1 cellular context compared by ENCODE assay signal in the genomic region with DNA sequence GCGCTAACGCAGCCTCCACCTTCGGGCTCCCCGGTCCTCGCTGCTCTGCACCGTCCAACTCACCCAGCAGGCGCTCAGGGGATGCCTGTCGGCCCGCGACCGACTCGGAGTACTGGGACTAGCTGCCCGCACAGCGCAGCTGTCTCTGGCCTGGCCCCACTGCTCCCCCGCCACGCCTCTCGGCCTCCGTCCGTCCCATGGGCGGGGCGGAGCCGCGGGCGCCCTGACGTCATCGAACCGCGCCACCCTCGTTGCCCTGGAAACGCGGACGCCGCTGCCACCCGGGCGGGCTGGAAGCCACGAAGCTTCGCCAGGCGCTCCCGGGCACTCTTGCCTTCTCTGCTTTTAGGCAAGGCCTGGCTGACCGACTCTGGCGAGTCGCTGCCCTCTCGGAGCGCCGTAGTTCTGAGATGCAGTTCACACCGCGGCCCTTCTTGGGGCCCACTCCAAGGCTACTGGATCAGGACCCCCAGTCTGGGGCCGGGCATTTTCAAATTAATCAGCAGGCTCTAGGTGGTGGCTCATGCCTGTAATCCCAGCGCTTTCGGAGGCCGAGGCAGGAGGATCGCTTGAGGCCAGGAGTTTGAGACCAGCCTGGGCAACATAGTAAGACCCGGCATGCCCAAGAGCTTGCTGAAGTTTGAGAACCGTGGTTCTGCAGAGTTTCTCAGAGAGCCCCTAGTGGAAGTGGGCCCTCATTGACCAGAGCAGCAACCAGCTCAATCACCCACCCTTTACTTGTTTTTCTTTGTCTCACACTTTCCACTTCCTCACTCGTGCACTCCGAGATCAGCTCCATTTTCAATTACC.
A peak's percentile ranks its signal among the peaks of the same experiment; 100 is the strongest.
TF ChIP-seq lines count a peak whose summit lies in the region.

No MANE protein-coding gene starts in this region.

TF ChIP-seq in HepG2, 621 proteins besides CTCF, POLR2A, EP300 and RAD21 (continued from another document and continues in another):
- TF ChIP-seq ZNF816 (CRISPR knock-in tag; IDR thresholded peaks at IDR 0.05; ENCODE audit: borderline replicate concordance) (no peak), STAT6 (CRISPR knock-in tag; IDR thresholded peaks at IDR 0.05; ENCODE audit: borderline replicate concordance) (0 out of 2 replicates have a peak, but pooled peaks have one; percentile 39), ARNT (IDR thresholded peaks at IDR 0.05) (no peak), ZNF30 (CRISPR knock-in tag; IDR thresholded peaks at IDR 0.05) (no peak), RXRB (CRISPR knock-in tag; IDR thresholded peaks at IDR 0.05; ENCODE audit: borderline replicate concordance) (no peak), HMG20A (CRISPR knock-in tag; IDR thresholded peaks at IDR 0.05; ENCODE audit: borderline replicate concordance) (no peak), REXO4 (CRISPR knock-in tag; IDR thresholded peaks at IDR 0.05; ENCODE audit: borderline replicate concordance) (no peak), KDM4B (CRISPR knock-in tag; IDR thresholded peaks at IDR 0.05) (no peak), RCOR2 (CRISPR knock-in tag; IDR thresholded peaks at IDR 0.05) (no peak), KLF15 (CRISPR knock-in tag; IDR thresholded peaks at IDR 0.05; ENCODE audit: borderline replicate concordance) (no peak), JARID2 (CRISPR knock-in tag; IDR thresholded peaks at IDR 0.05; ENCODE audit: insufficient replicate concordance) (no peak), HOXD1 (CRISPR knock-in tag; IDR thresholded peaks at IDR 0.05) (no peak), SRSF1 (optimal IDR thresholded peaks at IDR 0.05; ENCODE audit: low read depth, low read length) (no peak), PATZ1 (CRISPR knock-in tag; IDR thresholded peaks at IDR 0.05) (peak; percentile 84), ZNF749 (CRISPR knock-in tag; IDR thresholded peaks at IDR 0.05; ENCODE audit: borderline replicate concordance) (0 out of 2 replicates have a peak, but pooled peaks have one; percentile 47), KLF9 (CRISPR knock-in tag; IDR thresholded peaks at IDR 0.05; ENCODE audit: low read depth) (0 out of 2 replicates have a peak, but pooled peaks have one; percentile 36), SPEN (CRISPR knock-in tag; IDR thresholded peaks at IDR 0.05; ENCODE audit: low read depth) (peak; percentile 96), ZBTB42 (CRISPR knock-in tag; IDR thresholded peaks at IDR 0.05) (no peak), ZNF558 (CRISPR knock-in tag; IDR thresholded peaks at IDR 0.05; ENCODE audit: borderline replicate concordance) (no peak), BCL6 (CRISPR knock-in tag; IDR thresholded peaks at IDR 0.05) (peak; percentile 48), HMGXB4 (CRISPR knock-in tag; IDR thresholded peaks at IDR 0.05; ENCODE audit: borderline replicate concordance in 1 of 2, low read depth in 1 of 2) (peak in 1 of 2 experiments; percentile 83; a peak in 2 of 4 replicates), ZNF20 (CRISPR knock-in tag; IDR thresholded peaks at IDR 0.05) (no peak), EEA1 (CRISPR knock-in tag; IDR thresholded peaks at IDR 0.05; ENCODE audit: borderline replicate concordance) (no peak), ZFP41 (CRISPR knock-in tag; IDR thresholded peaks at IDR 0.05; ENCODE audit: borderline replicate concordance) (no peak), MYC (CRISPR knock-in tag; IDR thresholded peaks at IDR 0.05; ENCODE audit: borderline replicate concordance) (peak; percentile 79), ZFP62 (CRISPR knock-in tag; IDR thresholded peaks at IDR 0.05) (0 out of 2 replicates have a peak, but pooled peaks have one; percentile 23), ZNF275 (CRISPR knock-in tag; IDR thresholded peaks at IDR 0.05; ENCODE audit: borderline replicate concordance) (peak; percentile 65; the same call in 1 of the 2 replicates), SRSF4 (IDR thresholded peaks at IDR 0.05; ENCODE audit: low read depth, low read length, poor library complexity, severe bottlenecking) (no peak), ZBTB21 (CRISPR knock-in tag; IDR thresholded peaks at IDR 0.05) (no peak), TFDP2 (CRISPR knock-in tag; IDR thresholded peaks at IDR 0.05) (peak; percentile 72), FOXK1 (CRISPR knock-in tag; IDR thresholded peaks at IDR 0.05; ENCODE audit: borderline replicate concordance, low read depth) (peak; percentile 84; the same call in 1 of the 2 replicates), SRY (CRISPR knock-in tag; IDR thresholded peaks at IDR 0.05) (0 out of 2 replicates have a peak, but pooled peaks have one; percentile 63), KDM2A (CRISPR knock-in tag; IDR thresholded peaks at IDR 0.05; ENCODE audit: borderline replicate concordance, low read depth) (peak; percentile 100)
- TF ChIP-seq, protein P1, sequence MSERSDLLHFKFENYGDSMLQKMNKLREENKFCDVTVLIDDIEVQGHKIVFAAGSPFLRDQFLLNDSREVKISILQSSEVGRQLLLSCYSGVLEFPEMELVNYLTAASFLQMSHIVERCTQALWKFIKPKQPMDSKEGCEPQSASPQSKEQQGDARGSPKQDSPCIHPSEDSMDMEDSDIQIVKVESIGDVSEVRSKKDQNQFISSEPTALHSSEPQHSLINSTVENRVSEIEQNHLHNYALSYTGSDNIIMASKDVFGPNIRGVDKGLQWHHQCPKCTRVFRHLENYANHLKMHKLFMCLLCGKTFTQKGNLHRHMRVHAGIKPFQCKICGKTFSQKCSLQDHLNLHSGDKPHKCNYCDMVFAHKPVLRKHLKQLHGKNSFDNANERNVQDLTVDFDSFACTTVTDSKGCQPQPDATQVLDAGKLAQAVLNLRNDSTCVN (CRISPR knock-in tag; IDR thresholded peaks at IDR 0.05; ENCODE audit: borderline replicate concordance), result no peak
- TF ChIP-seq, protein P2, sequence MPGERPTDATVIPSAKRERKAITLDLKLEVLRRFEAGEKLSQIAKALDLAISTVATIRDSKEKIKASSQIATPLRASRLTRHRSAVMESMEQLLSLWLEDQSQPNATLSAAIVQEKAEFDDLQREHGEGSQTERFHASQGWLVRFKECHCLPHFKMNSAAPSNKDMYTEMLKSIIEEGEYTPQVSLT (CRISPR knock-in tag; IDR thresholded peaks at IDR 0.05; ENCODE audit: borderline replicate concordance, low read depth), result 0 out of 2 replicates have a peak, but pooled peaks have one; percentile 41
- TF ChIP-seq, protein P3, sequence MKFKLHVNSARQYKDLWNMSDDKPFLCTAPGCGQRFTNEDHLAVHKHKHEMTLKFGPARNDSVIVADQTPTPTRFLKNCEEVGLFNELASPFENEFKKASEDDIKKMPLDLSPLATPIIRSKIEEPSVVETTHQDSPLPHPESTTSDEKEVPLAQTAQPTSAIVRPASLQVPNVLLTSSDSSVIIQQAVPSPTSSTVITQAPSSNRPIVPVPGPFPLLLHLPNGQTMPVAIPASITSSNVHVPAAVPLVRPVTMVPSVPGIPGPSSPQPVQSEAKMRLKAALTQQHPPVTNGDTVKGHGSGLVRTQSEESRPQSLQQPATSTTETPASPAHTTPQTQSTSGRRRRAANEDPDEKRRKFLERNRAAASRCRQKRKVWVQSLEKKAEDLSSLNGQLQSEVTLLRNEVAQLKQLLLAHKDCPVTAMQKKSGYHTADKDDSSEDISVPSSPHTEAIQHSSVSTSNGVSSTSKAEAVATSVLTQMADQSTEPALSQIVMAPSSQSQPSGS (CRISPR knock-in tag; IDR thresholded peaks at IDR 0.05), result peak; percentile 77; the same call in 1 of the 2 replicates
- TF ChIP-seq, protein P4, sequence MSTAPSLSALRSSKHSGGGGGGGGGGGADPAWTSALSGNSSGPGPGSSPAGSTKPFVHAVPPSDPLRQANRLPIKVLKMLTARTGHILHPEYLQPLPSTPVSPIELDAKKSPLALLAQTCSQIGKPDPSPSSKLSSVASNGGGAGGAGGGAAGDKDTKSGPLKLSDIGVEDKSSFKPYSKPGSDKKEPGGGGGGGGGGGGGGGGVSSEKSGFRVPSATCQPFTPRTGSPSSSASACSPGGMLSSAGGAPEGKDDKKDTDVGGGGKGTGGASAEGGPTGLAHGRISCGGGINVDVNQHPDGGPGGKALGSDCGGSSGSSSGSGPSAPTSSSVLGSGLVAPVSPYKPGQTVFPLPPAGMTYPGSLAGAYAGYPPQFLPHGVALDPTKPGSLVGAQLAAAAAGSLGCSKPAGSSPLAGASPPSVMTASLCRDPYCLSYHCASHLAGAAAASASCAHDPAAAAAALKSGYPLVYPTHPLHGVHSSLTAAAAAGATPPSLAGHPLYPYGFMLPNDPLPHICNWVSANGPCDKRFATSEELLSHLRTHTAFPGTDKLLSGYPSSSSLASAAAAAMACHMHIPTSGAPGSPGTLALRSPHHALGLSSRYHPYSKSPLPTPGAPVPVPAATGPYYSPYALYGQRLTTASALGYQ (CRISPR knock-in tag; IDR thresholded peaks at IDR 0.05), result no peak
- TF ChIP-seq, protein P5, sequence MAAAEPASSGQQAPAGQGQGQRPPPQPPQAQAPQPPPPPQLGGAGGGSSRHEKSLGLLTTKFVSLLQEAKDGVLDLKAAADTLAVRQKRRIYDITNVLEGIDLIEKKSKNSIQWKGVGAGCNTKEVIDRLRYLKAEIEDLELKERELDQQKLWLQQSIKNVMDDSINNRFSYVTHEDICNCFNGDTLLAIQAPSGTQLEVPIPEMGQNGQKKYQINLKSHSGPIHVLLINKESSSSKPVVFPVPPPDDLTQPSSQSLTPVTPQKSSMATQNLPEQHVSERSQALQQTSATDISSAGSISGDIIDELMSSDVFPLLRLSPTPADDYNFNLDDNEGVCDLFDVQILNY (CRISPR knock-in tag; conservative IDR thresholded peaks at IDR 0.05), result no peak
- TF ChIP-seq, protein P6, sequence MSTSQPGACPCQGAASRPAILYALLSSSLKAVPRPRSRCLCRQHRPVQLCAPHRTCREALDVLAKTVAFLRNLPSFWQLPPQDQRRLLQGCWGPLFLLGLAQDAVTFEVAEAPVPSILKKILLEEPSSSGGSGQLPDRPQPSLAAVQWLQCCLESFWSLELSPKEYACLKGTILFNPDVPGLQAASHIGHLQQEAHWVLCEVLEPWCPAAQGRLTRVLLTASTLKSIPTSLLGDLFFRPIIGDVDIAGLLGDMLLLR (CRISPR knock-in tag; IDR thresholded peaks at IDR 0.05), result no peak; the same call in none of the 2 replicates
- TF ChIP-seq, protein P7, sequence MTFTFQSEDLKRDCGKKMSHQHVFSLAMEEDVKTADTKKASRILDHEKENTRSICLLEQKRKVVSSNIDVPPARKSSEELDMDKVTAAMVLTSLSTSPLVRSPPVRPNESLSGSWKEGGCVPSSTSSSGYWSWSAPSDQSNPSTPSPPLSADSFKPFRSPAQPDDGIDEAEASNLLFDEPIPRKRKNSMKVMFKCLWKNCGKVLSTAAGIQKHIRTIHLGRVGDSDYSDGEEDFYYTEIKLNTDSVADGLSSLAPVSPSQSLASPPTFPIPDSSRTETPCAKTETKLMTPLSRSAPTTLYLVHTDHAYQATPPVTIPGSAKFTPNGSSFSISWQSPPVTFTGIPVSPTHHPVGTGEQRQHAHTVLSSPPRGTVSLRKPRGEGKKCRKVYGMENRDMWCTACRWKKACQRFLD (CRISPR knock-in tag; IDR thresholded peaks at IDR 0.05; ENCODE audit: borderline replicate concordance), result no peak
